Comparison of ENCODE assay signal across 8 cellular contexts in the genomic region with DNA sequence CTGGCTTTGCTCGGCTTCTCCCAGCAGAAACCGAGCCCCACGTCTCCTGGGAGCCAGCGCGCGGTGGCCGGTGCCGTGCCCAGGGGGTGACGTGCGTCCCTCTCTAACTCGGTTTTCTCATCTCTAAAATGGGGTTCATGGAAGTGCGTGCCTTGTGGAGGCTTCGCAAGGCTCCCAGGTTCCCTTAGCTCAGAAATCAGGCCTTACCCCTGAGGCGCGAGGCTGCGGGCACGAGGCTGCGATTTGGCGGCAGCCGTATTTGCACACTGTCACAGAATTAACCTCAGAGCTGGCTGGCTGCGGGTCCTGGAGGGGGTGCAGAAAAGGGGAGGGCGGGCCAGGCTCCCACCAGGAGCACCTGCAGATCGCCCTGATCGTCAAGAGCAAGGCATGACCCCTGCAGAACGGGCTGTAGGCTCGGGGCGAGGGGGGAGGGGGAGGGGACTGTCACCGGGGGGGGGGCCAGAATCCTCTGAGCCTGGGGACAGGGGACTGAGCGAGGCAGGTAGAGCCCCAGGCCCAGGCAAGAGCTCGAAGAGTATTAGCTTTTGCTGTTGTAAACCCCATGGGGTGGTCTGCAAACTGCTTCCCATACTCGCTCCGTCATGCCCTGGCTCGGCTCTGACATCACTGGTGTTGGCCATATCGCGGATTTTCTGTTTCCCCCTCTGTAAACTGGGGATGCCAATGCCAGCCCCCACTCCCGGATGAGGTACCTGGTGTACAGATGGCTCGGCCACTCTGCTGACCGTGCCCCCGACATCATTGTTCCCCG.
A peak's percentile ranks its signal among the peaks of the same experiment; 100 is the strongest.
DNase-seq lines count a peak whose midpoint lies in the region; ATAC-seq and TF ChIP-seq lines count a peak whose summit lies in the region.

No MANE protein-coding gene starts in this region.

- peaks cover 2% of the 10 kb centered on the region; the same call in 1 of the 2 replicates for H3K9me3 Mint-ChIP-seq in WTC11
- H3K9me3 Mint-ChIP-seq in mesothelial cell of epicardium = no peaks in the 10 kb centered on the region

- no peak overlapping the region for H3K27ac ChIP-seq in AG04450 (ENCODE audit: low read depth, low read length)

- TF ChIP-seq CTCF in AG04450 (IDR thresholded peaks at IDR 0.05; ENCODE audit: low read depth, low read length) (no peak), GM12875 (IDR thresholded peaks at IDR 0.05; ENCODE audit: borderline replicate concordance, insufficient read depth, low read depth, low read length) (no peak), WTC11 (IDR thresholded peaks at IDR 0.05) (peak; percentile 10), mesothelial cell of epicardium (IDR thresholded peaks at IDR 0.05; ENCODE audit: unreplicated experiment) (no peak)

- no peak for DNase-seq in AG04450 (ENCODE audit: low read depth, low spot score)
- no peak for DNase-seq in WTC11 (ENCODE audit: low spot score)
- DNase-seq in mesothelial cell of epicardium (ENCODE audit: low spot score in 2 of 2, unreplicated experiment in 2 of 2) = no peak
- DNase-seq in hippocampal formation (lab: John Stamatoyannopoulos, UW) = no peak

- H3K27ac Mint-ChIP-seq in WTC11 (no peak overlapping the region), mesothelial cell of epicardium (no peak overlapping the region)

- H3K27me3 Mint-ChIP-seq in WTC11 (ENCODE audit: low read depth) (peaks cover 26% of the 10 kb centered on the region), mesothelial cell of epicardium (ENCODE audit: low read depth) (peaks cover 63% of the 10 kb centered on the region)

- H3K4me3 ChIP-seq in AG04450 (ENCODE audit: low read depth, low read length) (peak overlapping the region; percentile 17; the same call in 1 of the 2 replicates), GM12875 (ENCODE audit: low read depth, low read length) (peak overlapping the region; percentile 26)

- H3K4me1 Mint-ChIP-seq in WTC11 = peaks cover 2% of the 10 kb centered on the region; the same call in 1 of the 2 replicates
- peaks cover 5% of the 10 kb centered on the region for H3K4me1 Mint-ChIP-seq in mesothelial cell of epicardium

- H3K36me3 Mint-ChIP-seq in WTC11 (no peaks in the 10 kb centered on the region), mesothelial cell of epicardium (no peaks in the 10 kb centered on the region)

- POLR2A ChIA-PET in AG04450 (lab: Yijun Ruan, JAX) = no interaction called here
- POLR2A ChIA-PET in WTC11 (lab: Charles Lee) = no interaction called here

- CTCF ChIA-PET in AG04450 (lab: Charles Lee) (interaction anchor here (0.5 to 6.4 kb wide), 12 partner anchors 9 to 674 kb away, joined by 3 to 55 read pairs (median 5); no protein-coding TSS in a partner anchor), WTC11 (lab: Charles Lee) (interaction anchor here (0.7 to 7.8 kb wide), 16 partner anchors 9 to 212 kb away, joined by 3 to 141 read pairs (median 6); no protein-coding TSS in a partner anchor)

- H3K27me3 ChIP-seq in AG04450 (ENCODE audit: control insufficient read depth, insufficient read depth, low read length) = peaks cover 4% of the 10 kb centered on the region

- ATAC-seq in WTC11 = no peak
- no peak for ATAC-seq in HG03175 (IDR thresholded peaks at IDR 0.05; ENCODE audit: unreplicated experiment)
- no peak for ATAC-seq in GM18907 (IDR thresholded peaks at IDR 0.05; ENCODE audit: unreplicated experiment)
- no peak for ATAC-seq in HG03097 (IDR thresholded peaks at IDR 0.05; ENCODE audit: low FRiP score, unreplicated experiment)

- peak overlapping the region; percentile 60 for H3K4me3 Mint-ChIP-seq in WTC11
- peak overlapping the region; percentile 55 for H3K4me3 Mint-ChIP-seq in mesothelial cell of epicardium

- no peaks in the 10 kb centered on the region; the same call in 1 of the 2 replicates for H3K9me3 ChIP-seq in AG04450 (ENCODE audit: control insufficient read depth, insufficient read depth, low read length)

TF ChIP-seq in WTC11, 78 proteins besides CTCF, POLR2A, EP300 and RAD21:
- TF ChIP-seq, protein P1, sequence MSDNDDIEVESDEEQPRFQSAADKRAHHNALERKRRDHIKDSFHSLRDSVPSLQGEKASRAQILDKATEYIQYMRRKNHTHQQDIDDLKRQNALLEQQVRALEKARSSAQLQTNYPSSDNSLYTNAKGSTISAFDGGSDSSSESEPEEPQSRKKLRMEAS (CRISPR knock-in tag; IDR thresholded peaks at IDR 0.05) = peak; percentile 70
- TF ChIP-seq GTF2I (CRISPR knock-in tag; conservative IDR thresholded peaks at IDR 0.05) (peak; percentile 94), ZNF425 (CRISPR knock-in tag; conservative IDR thresholded peaks at IDR 0.05) (no peak), ARID4B (CRISPR knock-in tag; IDR thresholded peaks at IDR 0.05; ENCODE audit: borderline replicate concordance) (0 out of 2 replicates have a peak, but pooled peaks have one; percentile 36)
